1 cellular context compared by ENCODE assay signal in the genomic region with DNA sequence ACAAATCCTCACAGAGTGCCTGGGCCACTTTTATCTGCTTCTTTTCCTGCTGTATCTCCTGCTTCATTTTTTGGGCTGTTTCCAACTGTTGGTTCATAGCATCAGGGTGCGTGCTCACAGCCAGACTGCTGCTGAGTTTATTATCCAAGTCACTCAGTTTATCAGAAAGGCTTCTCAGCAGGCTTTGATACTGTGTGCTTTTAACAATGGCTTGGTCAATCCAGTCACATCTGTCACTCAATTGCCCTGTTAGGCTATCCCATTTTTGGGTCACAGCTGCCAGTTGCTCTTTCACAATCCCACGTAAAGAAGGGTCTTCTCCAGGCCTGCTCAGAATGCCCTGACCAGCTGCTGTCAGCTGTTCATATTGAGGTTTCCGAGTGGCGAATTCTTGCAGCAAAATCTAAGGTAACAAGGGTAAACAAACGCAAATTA.
TF ChIP-seq lines count a peak whose summit lies in the region.

No MANE protein-coding gene starts in this region.

TF ChIP-seq in HEK293, 187 proteins besides CTCF, POLR2A, EP300 and RAD21 (continued from another document and continues in another):
- TF ChIP-seq ZBTB20 (tag by site-specific recombination; IDR thresholded peaks at IDR 0.05) (0 out of 2 replicates have a peak, but pooled peaks have one; percentile 46), TRIM28 (IDR thresholded peaks at IDR 0.05; ENCODE audit: borderline replicate concordance, low read length) (peak; percentile 94), ZNF501 (tag by site-specific recombination; IDR thresholded peaks at IDR 0.05) (0 out of 2 replicates have a peak, but pooled peaks have one; percentile 24), ZNF626 (tag by site-specific recombination; IDR thresholded peaks at IDR 0.05) (no peak), ZNF391 (tag by site-specific recombination; IDR thresholded peaks at IDR 0.05; ENCODE audit: borderline replicate concordance, low read depth) (no peak), BCL11A (tag by site-specific recombination; IDR thresholded peaks at IDR 0.05; ENCODE audit: low read depth) (peak; percentile 80; the same call in 1 of the 2 replicates), ZBTB1 (tag by site-specific recombination; IDR thresholded peaks at IDR 0.05) (no peak), ZNF623 (tag by site-specific recombination; IDR thresholded peaks at IDR 0.05) (no peak), SP3 (tag by site-specific recombination; IDR thresholded peaks at IDR 0.05) (no peak), ZNF423 (tag by site-specific recombination; IDR thresholded peaks at IDR 0.05) (peak; percentile 61; the same call in 1 of the 2 replicates), ZNF114 (tag by site-specific recombination; IDR thresholded peaks at IDR 0.05) (no peak), ZNF624 (tag by site-specific recombination; IDR thresholded peaks at IDR 0.05) (no peak), ZNF138 (tag by site-specific recombination; IDR thresholded peaks at IDR 0.05; ENCODE audit: borderline replicate concordance) (no peak), ZNF23 (tag by site-specific recombination; IDR thresholded peaks at IDR 0.05; ENCODE audit: borderline replicate concordance) (no peak), OVOL3 (tag by site-specific recombination; IDR thresholded peaks at IDR 0.05) (peak; percentile 48; the same call in 1 of the 2 replicates), KLF8 (tag by site-specific recombination; IDR thresholded peaks at IDR 0.05) (no peak), ZNF555 (tag by site-specific recombination; conservative IDR thresholded peaks at IDR 0.05) (no peak), ZFP3 (tag by site-specific recombination; IDR thresholded peaks at IDR 0.05; ENCODE audit: low read depth) (no peak), KLF1 (tag by site-specific recombination; IDR thresholded peaks at IDR 0.05) (no peak), ZNF394 (tag by site-specific recombination; IDR thresholded peaks at IDR 0.05; ENCODE audit: borderline replicate concordance) (no peak; the same call in 1 of the 2 replicates), ZNF707 (tag by site-specific recombination; IDR thresholded peaks at IDR 0.05) (no peak), SCRT2 (tag by site-specific recombination; IDR thresholded peaks at IDR 0.05) (peak; percentile 68), KLF7 (tag by site-specific recombination; IDR thresholded peaks at IDR 0.05; ENCODE audit: borderline replicate concordance) (no peak; the same call in 1 of the 2 replicates), ZNF146 (tag by site-specific recombination; IDR thresholded peaks at IDR 0.05) (no peak), ZNF549 (tag by site-specific recombination; IDR thresholded peaks at IDR 0.05) (no peak), ZBTB7A (tag by site-specific recombination; IDR thresholded peaks at IDR 0.05; ENCODE audit: low read depth) (no peak), ZNF777 (tag by site-specific recombination; IDR thresholded peaks at IDR 0.05; ENCODE audit: borderline replicate concordance) (no peak), ZNF571 (tag by site-specific recombination; IDR thresholded peaks at IDR 0.05) (no peak), ZNF341 (tag by site-specific recombination; IDR thresholded peaks at IDR 0.05; ENCODE audit: low read depth) (no peak), ZNF202 (tag by site-specific recombination; IDR thresholded peaks at IDR 0.05; ENCODE audit: borderline replicate concordance) (no peak), ZFP69B (tag by site-specific recombination; IDR thresholded peaks at IDR 0.05) (no peak), ZNF701 (tag by site-specific recombination; IDR thresholded peaks at IDR 0.05) (no peak), OSR2 (tag by site-specific recombination; IDR thresholded peaks at IDR 0.05) (peak; percentile 89), GLI4 (tag by site-specific recombination; IDR thresholded peaks at IDR 0.05) (no peak), ZNF324 (tag by site-specific recombination; IDR thresholded peaks at IDR 0.05) (no peak), ZNF621 (tag by site-specific recombination; IDR thresholded peaks at IDR 0.05) (no peak), ZNF433 (tag by site-specific recombination; IDR thresholded peaks at IDR 0.05; ENCODE audit: low read depth) (no peak), ZIC2 (tag by site-specific recombination; IDR thresholded peaks at IDR 0.05) (peak; percentile 98), HOXD13 (CRISPR knock-in tag; IDR thresholded peaks at IDR 0.05; ENCODE audit: borderline replicate concordance) (no peak), ZNF37A (tag by site-specific recombination; IDR thresholded peaks at IDR 0.05) (no peak), ZNF670 (tag by site-specific recombination; IDR thresholded peaks at IDR 0.05; ENCODE audit: low read depth) (no peak), SETDB1 (IDR thresholded peaks at IDR 0.05; ENCODE audit: insufficient read length, low read length) (no peak), ZNF544 (tag by site-specific recombination; IDR thresholded peaks at IDR 0.05) (no peak), ZNF654 (tag by site-specific recombination; IDR thresholded peaks at IDR 0.05; ENCODE audit: low read depth) (no peak), ZNF776 (tag by site-specific recombination; IDR thresholded peaks at IDR 0.05; ENCODE audit: borderline replicate concordance) (no peak), MZF1 (tag by site-specific recombination; IDR thresholded peaks at IDR 0.05; ENCODE audit: borderline replicate concordance) (0 out of 2 replicates have a peak, but pooled peaks have one; percentile 31), ZNF169 (tag by site-specific recombination; IDR thresholded peaks at IDR 0.05) (no peak), ZNF561 (tag by site-specific recombination; IDR thresholded peaks at IDR 0.05; ENCODE audit: borderline replicate concordance) (0 out of 2 replicates have a peak, but pooled peaks have one; percentile 62), ZNF785 (tag by site-specific recombination; IDR thresholded peaks at IDR 0.05) (no peak), ZNF184 (tag by site-specific recombination; IDR thresholded peaks at IDR 0.05) (no peak)
- TF ChIP-seq, protein P1, sequence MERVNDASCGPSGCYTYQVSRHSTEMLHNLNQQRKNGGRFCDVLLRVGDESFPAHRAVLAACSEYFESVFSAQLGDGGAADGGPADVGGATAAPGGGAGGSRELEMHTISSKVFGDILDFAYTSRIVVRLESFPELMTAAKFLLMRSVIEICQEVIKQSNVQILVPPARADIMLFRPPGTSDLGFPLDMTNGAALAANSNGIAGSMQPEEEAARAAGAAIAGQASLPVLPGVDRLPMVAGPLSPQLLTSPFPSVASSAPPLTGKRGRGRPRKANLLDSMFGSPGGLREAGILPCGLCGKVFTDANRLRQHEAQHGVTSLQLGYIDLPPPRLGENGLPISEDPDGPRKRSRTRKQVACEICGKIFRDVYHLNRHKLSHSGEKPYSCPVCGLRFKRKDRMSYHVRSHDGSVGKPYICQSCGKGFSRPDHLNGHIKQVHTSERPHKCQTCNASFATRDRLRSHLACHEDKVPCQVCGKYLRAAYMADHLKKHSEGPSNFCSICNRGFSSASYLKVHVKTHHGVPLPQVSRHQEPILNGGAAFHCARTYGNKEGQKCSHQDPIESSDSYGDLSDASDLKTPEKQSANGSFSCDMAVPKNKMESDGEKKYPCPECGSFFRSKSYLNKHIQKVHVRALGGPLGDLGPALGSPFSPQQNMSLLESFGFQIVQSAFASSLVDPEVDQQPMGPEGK (tag by site-specific recombination; IDR thresholded peaks at IDR 0.05), result peak; percentile 27; the same call in 1 of the 2 replicates
- TF ChIP-seq, protein P2, sequence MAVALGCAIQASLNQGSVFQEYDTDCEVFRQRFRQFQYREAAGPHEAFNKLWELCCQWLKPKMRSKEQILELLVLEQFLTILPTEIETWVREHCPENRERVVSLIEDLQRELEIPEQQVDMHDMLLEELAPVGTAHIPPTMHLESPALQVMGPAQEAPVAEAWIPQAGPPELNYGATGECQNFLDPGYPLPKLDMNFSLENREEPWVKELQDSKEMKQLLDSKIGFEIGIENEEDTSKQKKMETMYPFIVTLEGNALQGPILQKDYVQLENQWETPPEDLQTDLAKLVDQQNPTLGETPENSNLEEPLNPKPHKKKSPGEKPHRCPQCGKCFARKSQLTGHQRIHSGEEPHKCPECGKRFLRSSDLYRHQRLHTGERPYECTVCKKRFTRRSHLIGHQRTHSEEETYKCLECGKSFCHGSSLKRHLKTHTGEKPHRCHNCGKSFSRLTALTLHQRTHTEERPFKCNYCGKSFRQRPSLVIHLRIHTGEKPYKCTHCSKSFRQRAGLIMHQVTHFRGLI (tag by site-specific recombination; IDR thresholded peaks at IDR 0.05), result no peak
- TF ChIP-seq, protein P3, sequence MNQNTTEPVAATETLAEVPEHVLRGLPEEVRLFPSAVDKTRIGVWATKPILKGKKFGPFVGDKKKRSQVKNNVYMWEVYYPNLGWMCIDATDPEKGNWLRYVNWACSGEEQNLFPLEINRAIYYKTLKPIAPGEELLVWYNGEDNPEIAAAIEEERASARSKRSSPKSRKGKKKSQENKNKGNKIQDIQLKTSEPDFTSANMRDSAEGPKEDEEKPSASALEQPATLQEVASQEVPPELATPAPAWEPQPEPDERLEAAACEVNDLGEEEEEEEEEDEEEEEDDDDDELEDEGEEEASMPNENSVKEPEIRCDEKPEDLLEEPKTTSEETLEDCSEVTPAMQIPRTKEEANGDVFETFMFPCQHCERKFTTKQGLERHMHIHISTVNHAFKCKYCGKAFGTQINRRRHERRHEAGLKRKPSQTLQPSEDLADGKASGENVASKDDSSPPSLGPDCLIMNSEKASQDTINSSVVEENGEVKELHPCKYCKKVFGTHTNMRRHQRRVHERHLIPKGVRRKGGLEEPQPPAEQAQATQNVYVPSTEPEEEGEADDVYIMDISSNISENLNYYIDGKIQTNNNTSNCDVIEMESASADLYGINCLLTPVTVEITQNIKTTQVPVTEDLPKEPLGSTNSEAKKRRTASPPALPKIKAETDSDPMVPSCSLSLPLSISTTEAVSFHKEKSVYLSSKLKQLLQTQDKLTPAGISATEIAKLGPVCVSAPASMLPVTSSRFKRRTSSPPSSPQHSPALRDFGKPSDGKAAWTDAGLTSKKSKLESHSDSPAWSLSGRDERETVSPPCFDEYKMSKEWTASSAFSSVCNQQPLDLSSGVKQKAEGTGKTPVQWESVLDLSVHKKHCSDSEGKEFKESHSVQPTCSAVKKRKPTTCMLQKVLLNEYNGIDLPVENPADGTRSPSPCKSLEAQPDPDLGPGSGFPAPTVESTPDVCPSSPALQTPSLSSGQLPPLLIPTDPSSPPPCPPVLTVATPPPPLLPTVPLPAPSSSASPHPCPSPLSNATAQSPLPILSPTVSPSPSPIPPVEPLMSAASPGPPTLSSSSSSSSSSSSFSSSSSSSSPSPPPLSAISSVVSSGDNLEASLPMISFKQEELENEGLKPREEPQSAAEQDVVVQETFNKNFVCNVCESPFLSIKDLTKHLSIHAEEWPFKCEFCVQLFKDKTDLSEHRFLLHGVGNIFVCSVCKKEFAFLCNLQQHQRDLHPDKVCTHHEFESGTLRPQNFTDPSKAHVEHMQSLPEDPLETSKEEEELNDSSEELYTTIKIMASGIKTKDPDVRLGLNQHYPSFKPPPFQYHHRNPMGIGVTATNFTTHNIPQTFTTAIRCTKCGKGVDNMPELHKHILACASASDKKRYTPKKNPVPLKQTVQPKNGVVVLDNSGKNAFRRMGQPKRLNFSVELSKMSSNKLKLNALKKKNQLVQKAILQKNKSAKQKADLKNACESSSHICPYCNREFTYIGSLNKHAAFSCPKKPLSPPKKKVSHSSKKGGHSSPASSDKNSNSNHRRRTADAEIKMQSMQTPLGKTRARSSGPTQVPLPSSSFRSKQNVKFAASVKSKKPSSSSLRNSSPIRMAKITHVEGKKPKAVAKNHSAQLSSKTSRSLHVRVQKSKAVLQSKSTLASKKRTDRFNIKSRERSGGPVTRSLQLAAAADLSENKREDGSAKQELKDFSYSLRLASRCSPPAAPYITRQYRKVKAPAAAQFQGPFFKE (tag by site-specific recombination; IDR thresholded peaks at IDR 0.05; ENCODE audit: borderline replicate concordance), result no peak
- TF ChIP-seq, protein P4, sequence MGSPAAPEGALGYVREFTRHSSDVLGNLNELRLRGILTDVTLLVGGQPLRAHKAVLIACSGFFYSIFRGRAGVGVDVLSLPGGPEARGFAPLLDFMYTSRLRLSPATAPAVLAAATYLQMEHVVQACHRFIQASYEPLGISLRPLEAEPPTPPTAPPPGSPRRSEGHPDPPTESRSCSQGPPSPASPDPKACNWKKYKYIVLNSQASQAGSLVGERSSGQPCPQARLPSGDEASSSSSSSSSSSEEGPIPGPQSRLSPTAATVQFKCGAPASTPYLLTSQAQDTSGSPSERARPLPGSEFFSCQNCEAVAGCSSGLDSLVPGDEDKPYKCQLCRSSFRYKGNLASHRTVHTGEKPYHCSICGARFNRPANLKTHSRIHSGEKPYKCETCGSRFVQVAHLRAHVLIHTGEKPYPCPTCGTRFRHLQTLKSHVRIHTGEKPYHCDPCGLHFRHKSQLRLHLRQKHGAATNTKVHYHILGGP (tag by site-specific recombination; IDR thresholded peaks at IDR 0.05), result no peak
- TF ChIP-seq, protein P5, sequence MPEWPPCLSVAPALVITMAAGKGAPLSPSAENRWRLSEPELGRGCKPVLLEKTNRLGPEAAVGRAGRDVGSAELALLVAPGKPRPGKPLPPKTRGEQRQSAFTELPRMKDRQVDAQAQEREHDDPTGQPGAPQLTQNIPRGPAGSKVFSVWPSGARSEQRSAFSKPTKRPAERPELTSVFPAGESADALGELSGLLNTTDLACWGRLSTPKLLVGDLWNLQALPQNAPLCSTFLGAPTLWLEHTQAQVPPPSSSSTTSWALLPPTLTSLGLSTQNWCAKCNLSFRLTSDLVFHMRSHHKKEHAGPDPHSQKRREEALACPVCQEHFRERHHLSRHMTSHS (tag by site-specific recombination; IDR thresholded peaks at IDR 0.05), result no peak
- TF ChIP-seq, protein P6, sequence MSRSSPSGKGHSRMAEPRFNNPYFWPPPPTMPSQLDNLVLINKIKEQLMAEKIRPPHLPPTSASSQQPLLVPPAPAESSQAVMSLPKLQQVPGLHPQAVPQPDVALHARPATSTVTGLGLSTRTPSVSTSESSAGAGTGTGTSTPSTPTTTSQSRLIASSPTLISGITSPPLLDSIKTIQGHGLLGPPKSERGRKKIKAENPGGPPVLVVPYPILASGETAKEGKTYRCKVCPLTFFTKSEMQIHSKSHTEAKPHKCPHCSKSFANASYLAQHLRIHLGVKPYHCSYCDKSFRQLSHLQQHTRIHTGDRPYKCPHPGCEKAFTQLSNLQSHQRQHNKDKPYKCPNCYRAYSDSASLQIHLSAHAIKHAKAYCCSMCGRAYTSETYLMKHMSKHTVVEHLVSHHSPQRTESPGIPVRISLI (tag by site-specific recombination; IDR thresholded peaks at IDR 0.05), result no peak
- TF ChIP-seq, protein P7, sequence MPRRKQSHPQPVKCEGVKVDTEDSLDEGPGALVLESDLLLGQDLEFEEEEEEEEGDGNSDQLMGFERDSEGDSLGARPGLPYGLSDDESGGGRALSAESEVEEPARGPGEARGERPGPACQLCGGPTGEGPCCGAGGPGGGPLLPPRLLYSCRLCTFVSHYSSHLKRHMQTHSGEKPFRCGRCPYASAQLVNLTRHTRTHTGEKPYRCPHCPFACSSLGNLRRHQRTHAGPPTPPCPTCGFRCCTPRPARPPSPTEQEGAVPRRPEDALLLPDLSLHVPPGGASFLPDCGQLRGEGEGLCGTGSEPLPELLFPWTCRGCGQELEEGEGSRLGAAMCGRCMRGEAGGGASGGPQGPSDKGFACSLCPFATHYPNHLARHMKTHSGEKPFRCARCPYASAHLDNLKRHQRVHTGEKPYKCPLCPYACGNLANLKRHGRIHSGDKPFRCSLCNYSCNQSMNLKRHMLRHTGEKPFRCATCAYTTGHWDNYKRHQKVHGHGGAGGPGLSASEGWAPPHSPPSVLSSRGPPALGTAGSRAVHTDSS (tag by site-specific recombination; IDR thresholded peaks at IDR 0.05), result no peak
